ENCODE assay signal across 1 cellular context in the genomic region with DNA sequence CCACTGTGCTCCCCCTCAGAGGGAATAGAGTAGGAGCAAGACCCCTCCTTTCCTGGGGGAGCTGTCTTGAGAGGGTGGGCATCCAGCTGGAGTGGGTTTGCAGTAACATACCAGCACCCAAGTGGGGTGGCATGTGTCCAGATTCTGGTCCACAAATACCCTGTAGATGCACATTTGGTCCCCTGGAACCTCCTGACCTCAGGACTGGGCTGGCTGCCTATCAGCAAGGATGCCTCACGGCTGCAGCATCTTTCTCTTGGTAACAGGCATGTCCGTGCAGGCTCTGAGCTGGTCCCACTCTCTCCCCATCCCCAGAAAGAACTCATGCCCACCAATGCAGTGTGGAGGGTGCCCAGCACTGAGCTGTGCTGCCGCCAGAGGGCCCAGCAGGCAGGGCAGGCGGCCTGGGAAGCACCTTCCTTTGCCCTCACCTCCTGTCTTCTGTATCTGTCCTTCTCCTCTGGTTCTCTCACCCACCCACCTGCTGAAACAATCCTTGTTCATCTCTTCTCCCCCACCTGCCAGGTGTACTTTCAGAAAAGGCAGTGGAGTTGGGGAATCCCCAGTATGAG.
TF ChIP-seq lines count a peak whose summit lies in the region.

No MANE protein-coding gene starts in this region.

TF ChIP-seq in K562, 482 proteins besides CTCF, POLR2A, EP300 and RAD21:
- TF ChIP-seq POLR2G (IDR thresholded peaks at IDR 0.05; ENCODE audit: low read depth, low read length) (no peak), ZNF282 (CRISPR knock-in tag; IDR thresholded peaks at IDR 0.05) (no peak), ZNF239 (CRISPR knock-in tag; IDR thresholded peaks at IDR 0.05) (no peak), ZNF57 (CRISPR knock-in tag; IDR thresholded peaks at IDR 0.05) (no peak), NONO (IDR thresholded peaks at IDR 0.05; ENCODE audit: low read depth in 2 of 2, low read length in 1 of 2) (no peak), HCFC1 (IDR thresholded peaks at IDR 0.05; ENCODE audit: low read depth, low read length) (no peak), ZBTB7A (IDR thresholded peaks at IDR 0.05; ENCODE audit: borderline replicate concordance, control insufficient read depth, low read depth, low read length) (no peak), ZNF354B (CRISPR knock-in tag; IDR thresholded peaks at IDR 0.05) (no peak), SUPT5H (IDR thresholded peaks at IDR 0.05) (no peak), PRDM10 (IDR thresholded peaks at IDR 0.05; ENCODE audit: partially characterized antibody) (no peak), ZNF280A (IDR thresholded peaks at IDR 0.05; ENCODE audit: low read depth, partially characterized antibody) (no peak), DMBX1 (CRISPR knock-in tag; IDR thresholded peaks at IDR 0.05; ENCODE audit: borderline replicate concordance) (no peak), GABPA (tag; conservative IDR thresholded peaks at IDR 0.05; ENCODE audit: low read depth) (no peak), GATAD2A (IDR thresholded peaks at IDR 0.05) (no peak), FOS (IDR thresholded peaks at IDR 0.05; ENCODE audit: extremely low read depth, insufficient read length) (no peak)
- TF ChIP-seq, protein P1, sequence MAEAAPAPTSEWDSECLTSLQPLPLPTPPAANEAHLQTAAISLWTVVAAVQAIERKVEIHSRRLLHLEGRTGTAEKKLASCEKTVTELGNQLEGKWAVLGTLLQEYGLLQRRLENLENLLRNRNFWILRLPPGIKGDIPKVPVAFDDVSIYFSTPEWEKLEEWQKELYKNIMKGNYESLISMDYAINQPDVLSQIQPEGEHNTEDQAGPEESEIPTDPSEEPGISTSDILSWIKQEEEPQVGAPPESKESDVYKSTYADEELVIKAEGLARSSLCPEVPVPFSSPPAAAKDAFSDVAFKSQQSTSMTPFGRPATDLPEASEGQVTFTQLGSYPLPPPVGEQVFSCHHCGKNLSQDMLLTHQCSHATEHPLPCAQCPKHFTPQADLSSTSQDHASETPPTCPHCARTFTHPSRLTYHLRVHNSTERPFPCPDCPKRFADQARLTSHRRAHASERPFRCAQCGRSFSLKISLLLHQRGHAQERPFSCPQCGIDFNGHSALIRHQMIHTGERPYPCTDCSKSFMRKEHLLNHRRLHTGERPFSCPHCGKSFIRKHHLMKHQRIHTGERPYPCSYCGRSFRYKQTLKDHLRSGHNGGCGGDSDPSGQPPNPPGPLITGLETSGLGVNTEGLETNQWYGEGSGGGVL (CRISPR knock-in tag; IDR thresholded peaks at IDR 0.05), result no peak
- TF ChIP-seq, protein P2, sequence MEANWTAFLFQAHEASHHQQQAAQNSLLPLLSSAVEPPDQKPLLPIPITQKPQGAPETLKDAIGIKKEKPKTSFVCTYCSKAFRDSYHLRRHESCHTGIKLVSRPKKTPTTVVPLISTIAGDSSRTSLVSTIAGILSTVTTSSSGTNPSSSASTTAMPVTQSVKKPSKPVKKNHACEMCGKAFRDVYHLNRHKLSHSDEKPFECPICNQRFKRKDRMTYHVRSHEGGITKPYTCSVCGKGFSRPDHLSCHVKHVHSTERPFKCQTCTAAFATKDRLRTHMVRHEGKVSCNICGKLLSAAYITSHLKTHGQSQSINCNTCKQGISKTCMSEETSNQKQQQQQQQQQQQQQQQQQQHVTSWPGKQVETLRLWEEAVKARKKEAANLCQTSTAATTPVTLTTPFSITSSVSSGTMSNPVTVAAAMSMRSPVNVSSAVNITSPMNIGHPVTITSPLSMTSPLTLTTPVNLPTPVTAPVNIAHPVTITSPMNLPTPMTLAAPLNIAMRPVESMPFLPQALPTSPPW (CRISPR knock-in tag; IDR thresholded peaks at IDR 0.05), result no peak
- TF ChIP-seq, protein P3, sequence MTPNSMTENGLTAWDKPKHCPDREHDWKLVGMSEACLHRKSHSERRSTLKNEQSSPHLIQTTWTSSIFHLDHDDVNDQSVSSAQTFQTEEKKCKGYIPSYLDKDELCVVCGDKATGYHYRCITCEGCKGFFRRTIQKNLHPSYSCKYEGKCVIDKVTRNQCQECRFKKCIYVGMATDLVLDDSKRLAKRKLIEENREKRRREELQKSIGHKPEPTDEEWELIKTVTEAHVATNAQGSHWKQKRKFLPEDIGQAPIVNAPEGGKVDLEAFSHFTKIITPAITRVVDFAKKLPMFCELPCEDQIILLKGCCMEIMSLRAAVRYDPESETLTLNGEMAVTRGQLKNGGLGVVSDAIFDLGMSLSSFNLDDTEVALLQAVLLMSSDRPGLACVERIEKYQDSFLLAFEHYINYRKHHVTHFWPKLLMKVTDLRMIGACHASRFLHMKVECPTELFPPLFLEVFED (CRISPR knock-in tag; conservative IDR thresholded peaks at IDR 0.05), result no peak
